12 cellular contexts compared by ENCODE assay signal in genomic region chr3:57647292-57647940, GRCh38. TPM values are rescaled to one million over a fixed set of nuclear protein-coding genes. Genes with fewer than 3 reads are reported as not detected.
DNase-seq lines count a peak whose midpoint lies in the region; ATAC-seq, FAIRE-seq and TF ChIP-seq lines count a peak whose summit lies in the region.
"Had no signal": no experiment of that assay in that cellular context is flagged by ENCODE, and none has a peak within 500 bp of the region (broad histone marks: within the 10 kb centered on the region; RNA-seq: fewer than 3 reads in every experiment).

No MANE protein-coding gene starts in this region.

- DNase-seq in CD8-positive, alpha-beta T cell: no peak
- no peak for DNase-seq in H54 (ENCODE audit: insufficient read length, low spot score)
- DNase-seq in mammary epithelial cell: no peak
- DNase-seq in naive thymus-derived CD8-positive, alpha-beta T cell: no peak
- DNase-seq in gastrocnemius medialis: no peak
- no peak for DNase-seq in D341Med (ENCODE audit: low spot score)
- DNase-seq: activated CD4-positive, alpha-beta T cell treated with anti-CD3 and anti-CD28 coated beads for 1 hour; activated T-cell treated with anti-CD3 and anti-CD28 coated beads, Interleukin-2, amount 50 U/mL, for 48 hours; NCI-H774; stimulated activated CD4-positive, alpha-beta T cell treated with anti-CD3 and anti-CD28 coated beads, Interleukin-4, amount 100 ng/mL, for 24 hours had no signal

- no peaks in the 10 kb centered on the region for H3K9me3 ChIP-seq in CD8-positive, alpha-beta T cell (ENCODE audit: low read length)
- H3K9me3 ChIP-seq in mammary epithelial cell (replicated peaks; ENCODE audit: insufficient read depth, low read length) (peaks cover 4% of the 10 kb centered on the region), gastrocnemius medialis (no peaks in the 10 kb centered on the region)

- WGBS in mammary epithelial cell (ENCODE audit: low coverage, missing lambda C conversion rate): 100% methylated on average over 2 of the region's 2 CpGs

- H3K79me2 ChIP-seq in mammary epithelial cell (ENCODE audit: insufficient read depth, low read length): peaks cover 20% of the 10 kb centered on the region

- no peaks in the 10 kb centered on the region for H3K27me3 Mint-ChIP-seq in CD8-positive, alpha-beta T cell (ENCODE audit: low read depth)
- H3K27me3 Mint-ChIP-seq in naive thymus-derived CD8-positive, alpha-beta T cell: no peaks in the 10 kb centered on the region

- no peak for ATAC-seq in CD8-positive, alpha-beta T cell
- no peak for ATAC-seq in naive thymus-derived CD8-positive, alpha-beta T cell
- no peak for ATAC-seq in HG03565 (IDR thresholded peaks at IDR 0.05; ENCODE audit: unreplicated experiment)
- ATAC-seq in gastrocnemius medialis: no peak

- no peak overlapping the region for H2AFZ ChIP-seq in mammary epithelial cell (ENCODE audit: low read depth, low read length)

- TF ChIP-seq CTCF in CD8-positive, alpha-beta T cell (IDR thresholded peaks at IDR 0.05): no peak
- TF ChIP-seq CTCF in mammary epithelial cell (conservative IDR thresholded peaks at IDR 0.05 in 1 of 2, IDR thresholded peaks at IDR 0.05 in 1 of 2; ENCODE audit: extremely low read depth in 1 of 2, insufficient read depth in 1 of 2, low read depth in 1 of 2, low read length in 2 of 2): no peak
- no peak for TF ChIP-seq CTCF in gastrocnemius medialis (IDR thresholded peaks at IDR 0.05 in 4 of 5, conservative IDR thresholded peaks at IDR 0.05 in 1 of 5)

- no peaks in the 10 kb centered on the region for H4K20me1 ChIP-seq in mammary epithelial cell (ENCODE audit: insufficient read depth, low read length)

- H3K4me1 ChIP-seq in CD8-positive, alpha-beta T cell (ENCODE audit: insufficient read depth, low read length): no peaks in the 10 kb centered on the region
- peaks cover 3% of the 10 kb centered on the region for H3K4me1 ChIP-seq in mammary epithelial cell (ENCODE audit: insufficient read depth, low read length)
- no peaks in the 10 kb centered on the region for H3K4me1 ChIP-seq in gastrocnemius medialis
- H3K4me1 ChIP-seq: vagina had no signal

- BruUV-seq in mammary epithelial cell (replicated peaks; lab: Mats Ljungman, UMichigan): no TSS peak

- H3K9me3 Mint-ChIP-seq in CD8-positive, alpha-beta T cell: peaks cover 15% of the 10 kb centered on the region
- peaks cover 0 to 11% (median 4%) of the 10 kb centered on the region in 9 donors for H3K9me3 Mint-ChIP-seq in naive thymus-derived CD8-positive, alpha-beta T cell

- no peak overlapping the region for H3K4me3 Mint-ChIP-seq in CD8-positive, alpha-beta T cell
- H3K4me3 Mint-ChIP-seq in naive thymus-derived CD8-positive, alpha-beta T cell: no peak overlapping the region

- intact Hi-C loops in CD8-positive, alpha-beta T cell (cut with DNase I, micrococcal nuclease): loop anchor here (5.0 to 10.0 kb wide), 3 partner anchors 180 to 210 kb away; no protein-coding TSS in a partner anchor
- intact Hi-C loops in mammary epithelial cell (cut with micrococcal nuclease) (loop anchor here (2.0 kb wide), 1 partner anchor 205 kb away; no protein-coding TSS in a partner anchor), gastrocnemius medialis (cut with DNase I; ENCODE audit: low total_unique reads) (no loop called here)

- dilution Hi-C loops in mammary epithelial cell (cut with HindIII; ENCODE audit: low sequenced_read_pairs): no loop called here

- no peak for TF ChIP-seq POLR2A in H54 (IDR thresholded peaks at IDR 0.05; ENCODE audit: low read depth, low read length)
- no peak for TF ChIP-seq POLR2A in gastrocnemius medialis (IDR thresholded peaks at IDR 0.05)

- peaks cover 85% of the 10 kb centered on the region for H3K36me3 Mint-ChIP-seq in CD8-positive, alpha-beta T cell
- peaks cover 12 to 89% (median 28%) of the 10 kb centered on the region in 3 donors for H3K36me3 Mint-ChIP-seq in naive thymus-derived CD8-positive, alpha-beta T cell

- peaks cover 16% of the 10 kb centered on the region for H3K4me1 Mint-ChIP-seq in CD8-positive, alpha-beta T cell (ENCODE audit: low read depth)
- peaks cover 12 to 26% (median 14%) of the 10 kb centered on the region in 4 donors for H3K4me1 Mint-ChIP-seq in naive thymus-derived CD8-positive, alpha-beta T cell

- H3K27ac ChIP-seq in CD8-positive, alpha-beta T cell (ENCODE audit: low read depth, low read length): no peak overlapping the region
- H3K27ac ChIP-seq in mammary epithelial cell (ENCODE audit: insufficient read depth, low read depth, low read length): peak overlapping the region; percentile 29
- H3K27ac ChIP-seq in gastrocnemius medialis: no peak overlapping the region
- H3K27ac ChIP-seq: vagina had no signal

- no peak overlapping the region for H3K4me3 ChIP-seq in CD8-positive, alpha-beta T cell (ENCODE audit: low read depth, low read length)
- H3K4me3 ChIP-seq in mammary epithelial cell (replicated peaks in 1 of 3; ENCODE audit: insufficient read depth in 1 of 3, low read depth in 2 of 3, low read length in 3 of 3) (no peak overlapping the region), gastrocnemius medialis (no peak overlapping the region)
- H3K4me3 ChIP-seq: vagina had no signal

- CTCF ChIA-PET in CD8-positive, alpha-beta T cell (lab: Charles Lee): interaction anchor here (1.0 kb wide), 1 partner anchor 178 kb away, joined by 3 read pairs; no protein-coding TSS in a partner anchor
- CTCF ChIA-PET in mammary epithelial cell (lab: Charles Lee; ENCODE audit: low non-redundant PET): no interaction called here

- POLR2A ChIA-PET in CD8-positive, alpha-beta T cell (lab: Charles Lee): no interaction called here
- POLR2A ChIA-PET in naive thymus-derived CD8-positive, alpha-beta T cell (lab: Charles Lee): no interaction called here

- no peak overlapping the region for H3K4me2 ChIP-seq in mammary epithelial cell (ENCODE audit: insufficient read depth, low read depth, low read length)

- FAIRE-seq in H54 (lab: Jason Lieb, UNC): peak; percentile 43

- in situ Hi-C loops in mammary epithelial cell (cut with MboI; ENCODE audit: low sequenced_read_pairs in 2 of 2): no loop called here
- in situ Hi-C loops in gastrocnemius medialis (cut with MboI; ENCODE audit: low sequenced_read_pairs in 4 of 4): no loop called here

- H3K9ac ChIP-seq in mammary epithelial cell (ENCODE audit: insufficient read depth, low read length): no peak overlapping the region

- no peaks in the 10 kb centered on the region for H3K27me3 ChIP-seq in CD8-positive, alpha-beta T cell (ENCODE audit: insufficient read depth, low read length)
- H3K27me3 ChIP-seq in mammary epithelial cell (ENCODE audit: insufficient read depth, low read length) (no peaks in the 10 kb centered on the region), gastrocnemius medialis (no peaks in the 10 kb centered on the region)
- H3K27me3 ChIP-seq: vagina had no signal

- H3K36me3 ChIP-seq in CD8-positive, alpha-beta T cell (ENCODE audit: insufficient read depth, low read length): peaks cover 21% of the 10 kb centered on the region
- H3K36me3 ChIP-seq in mammary epithelial cell (ENCODE audit: insufficient read depth, low read length): peaks cover 8% of the 10 kb centered on the region
- H3K36me3 ChIP-seq in gastrocnemius medialis: peaks cover 0 to 20% of the 10 kb centered on the region in 2 donors

- peak overlapping the region; percentile 46 for H3K27ac Mint-ChIP-seq in CD8-positive, alpha-beta T cell
- peak overlapping the region; percentile 7 to 89 (median 74) for H3K27ac Mint-ChIP-seq in naive thymus-derived CD8-positive, alpha-beta T cell

RNA-seq across cellular contexts. Expression of gene DENND6A, which starts 45.5 kb away (rescaled TPM):
- total RNA-seq in CD8-positive, alpha-beta T cell: 10 to 100 TPM; 74.6 to 79.3 TPM
- total RNA-seq in mammary epithelial cell (10 to 100 TPM; 26.3 to 29.2 TPM), gastrocnemius medialis (10 to 100 TPM in 3 of 4 donors, 1 to 10 TPM in 1; 6.4 to 18.9 (median 14.9) TPM)
- 10.3 TPM for polyA plus RNA-seq in mammary epithelial cell
- 59.1 TPM for polyA minus RNA-seq in mammary epithelial cell
- total RNA-seq in naive thymus-derived CD8-positive, alpha-beta T cell: 10 to 100 TPM; 46.0 to 51.0 TPM
- polyA plus RNA-seq in naive thymus-derived CD8-positive, alpha-beta T cell: 10 to 100 TPM; 24.2 to 37.0 (median 31.0) TPM

RNA-seq across cellular contexts. Expression of gene ARF4, which starts 50.3 kb away (rescaled TPM):
- 10 to 100 TPM; 72.7 to 73.5 TPM for total RNA-seq in CD8-positive, alpha-beta T cell
- total RNA-seq in mammary epithelial cell (100 to 1,000 TPM; 202 to 208 TPM), gastrocnemius medialis (10 to 100 TPM; 36.2 to 55.2 (median 47.7) TPM)
- 218 TPM for polyA plus RNA-seq in mammary epithelial cell
- polyA minus RNA-seq in mammary epithelial cell: 407 TPM
- total RNA-seq in naive thymus-derived CD8-positive, alpha-beta T cell: 10 to 100 TPM; 43.6 to 52.0 TPM
- 100 to 1,000 TPM; 112 to 116 (median 115) TPM for polyA plus RNA-seq in naive thymus-derived CD8-positive, alpha-beta T cell
